Comparison of ENCODE assay signal across 11 cellular contexts in the genomic region with DNA sequence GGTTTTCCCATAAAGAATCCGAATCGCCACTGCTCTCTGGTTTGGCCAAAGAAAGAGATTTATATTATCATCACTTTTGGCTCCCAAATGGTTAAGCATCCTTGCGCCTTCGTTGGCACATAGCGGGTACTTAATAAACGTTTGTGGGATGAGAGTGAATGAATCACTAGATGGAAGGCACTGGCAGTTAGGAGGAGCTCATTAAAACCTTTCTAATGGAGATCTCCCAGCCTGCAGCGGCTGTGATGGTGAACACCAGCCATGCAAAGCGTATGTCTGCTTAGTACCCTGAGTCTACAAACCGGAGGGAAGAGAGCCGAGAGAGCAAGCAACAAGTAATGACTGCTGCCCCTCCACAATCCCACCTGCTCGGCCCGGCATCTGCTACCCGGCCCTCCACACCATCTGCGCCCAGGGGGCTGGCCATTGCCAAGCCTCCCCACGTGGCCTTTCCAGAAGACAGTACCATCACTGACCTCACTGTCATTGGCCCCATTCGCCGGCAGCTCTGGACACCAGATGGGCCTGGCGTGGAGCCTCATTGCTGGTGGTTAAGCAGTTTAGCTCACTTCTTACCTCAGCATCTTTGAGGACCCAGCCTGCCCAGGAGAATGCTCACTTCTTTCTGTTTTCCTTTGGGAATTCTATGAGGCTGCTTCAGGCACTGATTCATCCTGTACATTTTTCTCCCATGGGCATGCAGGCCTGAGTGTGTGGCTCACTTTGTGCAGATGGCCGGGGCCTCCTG. TPM values are rescaled to one million over a fixed set of nuclear protein-coding genes. Genes with fewer than 3 reads are reported as not detected.
A peak's percentile ranks its signal among the peaks of the same experiment; 100 is the strongest.
DNase-seq lines count a peak whose midpoint lies in the region; ATAC-seq and TF ChIP-seq lines count a peak whose summit lies in the region.
"Had no signal": no experiment of that assay in that cellular context is flagged by ENCODE, and none has a peak within 500 bp of the region (broad histone marks: within the 10 kb centered on the region; RNA-seq: fewer than 3 reads in every experiment).

No MANE protein-coding gene starts in this region.

- H2AK5ac ChIP-seq in trophoblast cell (ENCODE audit: low read length) = no peak overlapping the region

- POLR2A ChIA-PET in GM10248 (lab: Yijun Ruan, JAX) = interaction anchor here (0.7 kb wide), 1 partner anchor 1005 kb away, joined by 6 read pairs; no protein-coding TSS in a partner anchor

- no peaks in the 10 kb centered on the region for H3K79me2 ChIP-seq in trophoblast cell (ENCODE audit: control insufficient read depth, insufficient read depth, low read length, poor library complexity)

- no peak overlapping the region for H2BK12ac ChIP-seq in trophoblast cell (ENCODE audit: low read length)

- no peak overlapping the region for H3K27ac ChIP-seq in trophoblast cell (ENCODE audit: low read depth, low read length)

- peaks cover 2% of the 10 kb centered on the region in 2 experiments for H3K4me1 ChIP-seq in trophoblast cell (ENCODE audit: control insufficient read depth in 1 of 2, insufficient read depth in 2 of 2, low read length in 2 of 2)

- no CpG with 5 or more reads among the region's 19 CpGs for WGBS in trophoblast cell (ENCODE audit: extremely low coverage, insufficient coverage, insufficient read length)

- H2AFZ ChIP-seq in trophoblast cell (ENCODE audit: insufficient read depth, low read length, poor library complexity) = no peak overlapping the region

- H4K12ac ChIP-seq in trophoblast cell (ENCODE audit: low read depth, low read length) = no peak overlapping the region

- H3K4me2 ChIP-seq in trophoblast cell (ENCODE audit: low read length) = no peak overlapping the region

- ATAC-seq in HG03175 (IDR thresholded peaks at IDR 0.05; ENCODE audit: unreplicated experiment) = no peak
- ATAC-seq: naive thymus-derived CD8-positive, alpha-beta T cell had no signal

- peaks cover 13% of the 10 kb centered on the region for H3K9me3 ChIP-seq in trophoblast cell (ENCODE audit: insufficient read depth, low read depth, low read length)

- no peak overlapping the region for H3K4me3 ChIP-seq in trophoblast cell (ENCODE audit: low read depth, low read length)

- no peak overlapping the region for H3K4ac ChIP-seq in trophoblast cell (ENCODE audit: low read depth, low read length)

- H3K14ac ChIP-seq in trophoblast cell (ENCODE audit: low read length) = no peak overlapping the region

- DNase-seq in Daoy (ENCODE audit: low read depth) (peak; percentile 83), NCI-H69 (lab: John Stamatoyannopoulos, UW) (peak; percentile 58), dedifferentiated amniotic fluid mesenchymal stem cell (ENCODE audit: extremely low spot score) (peak; percentile 41), trophoblast cell (peak; percentile 36 to 46), iPS-NIHi11 (ENCODE audit: low spot score) (no peak), GM10248 (ENCODE audit: extremely low spot score) (no peak)
- DNase-seq in stimulated activated CD8-positive, alpha-beta memory T cell treated with anti-CD3 and anti-CD28 coated beads, Interleukin-4, amount 100 ng/mL, for 48 hours = no peak
- DNase-seq: activated naive CD4-positive, alpha-beta T cell; naive thymus-derived CD8-positive, alpha-beta T cell; NCI-H2029 had no signal

- no peak overlapping the region for H2BK5ac ChIP-seq in trophoblast cell (ENCODE audit: low read depth, low read length, poor library complexity)

- no peak for TF ChIP-seq CTCF in GM10248 (IDR thresholded peaks at IDR 0.05; ENCODE audit: control extremely low read depth, extremely low read depth, low read depth, missing control alignments)

- no peak overlapping the region for H3K9ac ChIP-seq in trophoblast cell (ENCODE audit: low read length)

- H4K8ac ChIP-seq in trophoblast cell (ENCODE audit: low read depth, low read length) = no peak overlapping the region

- H3K27me3 ChIP-seq in trophoblast cell (ENCODE audit: insufficient read depth, low read length) = no peaks in the 10 kb centered on the region

- no peak overlapping the region for H3K18ac ChIP-seq in trophoblast cell (ENCODE audit: low read length)

- no peak overlapping the region for H4K91ac ChIP-seq in trophoblast cell (ENCODE audit: low read depth, low read length)

- no peak overlapping the region for H2BK120ac ChIP-seq in trophoblast cell (ENCODE audit: insufficient read depth, low read length, poor library complexity)

- no peaks in the 10 kb centered on the region for H3K36me3 ChIP-seq in trophoblast cell (ENCODE audit: control insufficient read depth in 1 of 2, insufficient read depth in 2 of 2, low read length in 2 of 2)

- H3K23ac ChIP-seq in trophoblast cell (ENCODE audit: low read length) = no peak overlapping the region

- CTCF ChIA-PET in GM10248 (lab: Yijun Ruan, JAX) = interaction anchor here (1.0 to 1.2 kb wide), 2 partner anchors 10 to 18 kb away, joined by 3 to 4 read pairs; no protein-coding TSS in a partner anchor

- peaks cover 3% of the 10 kb centered on the region for H3K79me1 ChIP-seq in trophoblast cell (ENCODE audit: low read length)

RNA-seq across cellular contexts. Expression of a gene that starts 39.3 kb away (rescaled TPM):
- total RNA-seq in Daoy (2014; rRNA removed; shearing (Covaris generic)) = 1.5 and 1.7 TPM in 2 replicates
- 11.4 and 11.6 TPM in 2 replicates for polyA plus RNA-seq in trophoblast cell (2013)

Comparison
In these comparisons a context has a peak if more than half of its experiments do, and no peak if none do; other contexts are left out.
1. DNase-seq: peak in Daoy (single experiment), NCI-H69 (single experiment), dedifferentiated amniotic fluid mesenchymal stem cell (single experiment) and trophoblast cell (2 of 2); none in iPS-NIHi11 (single experiment), stimulated activated CD8-positive, alpha-beta memory T cell treated with anti-CD3 and anti-CD28 coated beads, Interleukin-4, amount 100 ng/mL, for 48 hours (single experiment) and GM10248 (single experiment).